Comparison of ENCODE assay signal across 19 cellular contexts in genomic region chr4:4572821-4573220, GRCh38. TPM values are rescaled to one million over a fixed set of nuclear protein-coding genes. Genes with fewer than 3 reads are reported as not detected.
DNase-seq lines count a peak whose midpoint lies in the region; TF ChIP-seq lines count a peak whose summit lies in the region.
"Had no signal": no experiment of that assay in that cellular context is flagged by ENCODE, and none has a peak within 500 bp of the region (broad histone marks: within the 10 kb centered on the region; RNA-seq: fewer than 3 reads in every experiment).

No MANE protein-coding gene starts in this region.

- CTCF ChIA-PET in HEK293 (lab: Yijun Ruan, JAX), result no interaction called here

- H3K4me1 Mint-ChIP-seq in nephron (peaks cover 24% of the 10 kb centered on the region), progenitor cell of endocrine pancreas (ENCODE audit: low read depth) (peaks cover 5% of the 10 kb centered on the region)

- DNase-seq in NCI-H2196 treated with DMSO at 0.1 percent for 48 hours (lab: John Stamatoyannopoulos, UW; ENCODE audit: unreplicated experiment) (peak; percentile 60), fibroblast of gingiva (ENCODE audit: low read depth) (peak; percentile 36), progenitor cell of endocrine pancreas (ENCODE audit: low spot score, unreplicated experiment) (no peak), caudate nucleus (lab: John Stamatoyannopoulos, UW) (no peak), UCSD-AML1 (lab: John Stamatoyannopoulos, UW; ENCODE audit: unreplicated experiment) (no peak)
- DNase-seq: BE2C; CD4-positive, alpha-beta memory T cell; DND-41; KG1; NCI-H1048; NCI-H1436 treated with DMSO at 0.1 percent for 48 hours; NCI-H2029 treated with DMSO at 0.1 percent for 48 hours; NCI-H446 treated with DMSO at 0.1 percent for 48 hours; NCI-H774; PC-3 had no signal

- POLR2A ChIA-PET in HEK293 (lab: Yijun Ruan, JAX), result no interaction called here

- H3K27ac Mint-ChIP-seq in nephron (peak overlapping the region in 2 of 3 experiments; percentile 59 to 95), progenitor cell of endocrine pancreas (no peak overlapping the region)

- no peak overlapping the region for H3K4me3 ChIP-seq in HEK293 (ENCODE audit: low read depth, low read length)
- H3K4me3 ChIP-seq: SJSA1 had no signal

- TF ChIP-seq CTCF in HEK293 (tag by site-specific recombination; IDR thresholded peaks at IDR 0.05) (no peak), nephron (IDR thresholded peaks at IDR 0.05; ENCODE audit: unreplicated experiment in 3 of 3) (no peak), progenitor cell of endocrine pancreas (IDR thresholded peaks at IDR 0.05; ENCODE audit: unreplicated experiment) (no peak)

- no peak overlapping the region for H3K4me3 Mint-ChIP-seq in nephron
- no peak overlapping the region for H3K4me3 Mint-ChIP-seq in progenitor cell of endocrine pancreas (ENCODE audit: low read depth)

- H3K9me3 ChIP-seq in HEK293 (ENCODE audit: control insufficient read depth, insufficient read depth, low read depth, low read length), result no peaks in the 10 kb centered on the region
- H3K9me3 ChIP-seq: BE2C, SJSA1 had no signal

- no peaks in the 10 kb centered on the region for H3K4me1 ChIP-seq in HEK293 (ENCODE audit: control insufficient read depth, insufficient read depth, low read length)
- H3K4me1 ChIP-seq: BE2C had no signal

- peaks cover 30% of the 10 kb centered on the region for H3K36me3 Mint-ChIP-seq in nephron (ENCODE audit: low read depth)
- peaks cover 16% of the 10 kb centered on the region for H3K36me3 Mint-ChIP-seq in progenitor cell of endocrine pancreas (ENCODE audit: insufficient read depth)

- H3K27me3 Mint-ChIP-seq in nephron (ENCODE audit: low read depth) (peaks cover 5% of the 10 kb centered on the region), progenitor cell of endocrine pancreas (peaks cover 4% of the 10 kb centered on the region)
- H3K27me3 Mint-ChIP-seq: CD4-positive, alpha-beta memory T cell had no signal

- peaks cover 8% of the 10 kb centered on the region for H3K9me3 Mint-ChIP-seq in nephron
- peaks cover 12% of the 10 kb centered on the region for H3K9me3 Mint-ChIP-seq in progenitor cell of endocrine pancreas (ENCODE audit: low read depth)

- no peaks in the 10 kb centered on the region for H3K36me3 ChIP-seq in HEK293 (ENCODE audit: control insufficient read depth in 2 of 2, insufficient read depth in 1 of 2, low read length in 2 of 2)
- H3K36me3 ChIP-seq: BE2C, SJSA1 had no signal

- H3K27ac ChIP-seq in HEK293 (ENCODE audit: extremely low read depth, low read depth, low read length), result no peak overlapping the region
- no peak overlapping the region for H3K27ac ChIP-seq in caudate nucleus (ENCODE audit: low read depth, low read length)
- H3K27ac ChIP-seq: RWPE1, SJSA1 had no signal

TF ChIP-seq in HEK293, 187 proteins besides CTCF, POLR2A, EP300 and RAD21:
- TF ChIP-seq ZNF335 (tag by site-specific recombination; conservative IDR thresholded peaks at IDR 0.05), result peak; percentile 27
- peak; percentile 77 for TF ChIP-seq ATF2 (tag by site-specific recombination; IDR thresholded peaks at IDR 0.05; ENCODE audit: low read depth)
- no peak for TF ChIP-seq ZNF585B (tag by site-specific recombination; IDR thresholded peaks at IDR 0.05)
TF ChIP-seq in HEK293: peak in this region for 2.

RNA-seq across cellular contexts. Expression of gene STX18, which starts 31.0 kb away (rescaled TPM):
- 37.8 and 41.2 TPM in 2 replicates for total RNA-seq in progenitor cell of endocrine pancreas

Comparison
In these comparisons a context has a peak if more than half of its experiments do, and no peak if none do; other contexts are left out.
1. DNase-seq: peak in NCI-H2196 treated with DMSO at 0.1 percent for 48 hours (single experiment) and fibroblast of gingiva (single experiment); none in progenitor cell of endocrine pancreas (single experiment), caudate nucleus (0 of 61) and UCSD-AML1 (single experiment).